In the genomic region with DNA sequence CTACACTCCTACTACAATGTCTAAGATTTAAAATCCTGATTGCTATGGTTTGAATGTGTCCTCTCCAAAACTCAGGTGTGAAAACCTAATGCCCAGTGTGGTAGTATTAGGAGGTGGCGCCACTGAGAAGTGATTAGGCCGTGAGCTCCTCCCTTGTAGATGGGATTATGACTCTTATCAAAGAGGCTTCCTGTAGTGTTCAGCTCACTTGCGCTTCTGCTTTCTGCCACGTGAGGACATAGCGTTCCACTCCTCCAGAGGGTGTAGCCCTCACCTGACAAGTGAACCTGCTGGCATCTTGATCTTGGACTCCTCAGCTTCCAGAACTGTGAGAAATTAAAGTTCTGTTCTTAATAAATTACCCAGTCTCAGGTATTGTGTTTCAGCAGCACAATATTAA, we compare ENCODE assay signal across 8 cellular contexts. TPM values are rescaled to one million over a fixed set of nuclear protein-coding genes. Genes with fewer than 3 reads are reported as not detected.
DNase-seq lines count a peak whose midpoint lies in the region; ATAC-seq and TF ChIP-seq lines count a peak whose summit lies in the region.

No MANE protein-coding gene starts in this region.

- no peak overlapping the region for H3K27ac ChIP-seq in CD8-positive, alpha-beta T cell (ENCODE audit: low read depth, low read length)
- no peak overlapping the region for H3K27ac ChIP-seq in Peyer's patch
- no peak overlapping the region for H3K27ac ChIP-seq in suprapubic skin
- H3K27ac ChIP-seq in psoas muscle, result no peak overlapping the region

- H3K27me3 Mint-ChIP-seq in CD8-positive, alpha-beta T cell (ENCODE audit: low read depth), result no peaks in the 10 kb centered on the region
- peaks cover 17% of the 10 kb centered on the region for H3K27me3 Mint-ChIP-seq in activated T-helper 2 cell treated with anti-CD3 and anti-CD28 coated beads, Interferon-gamma antibody, Interleukin-2, Interleukin-4, amounts not matched to agents 10 μg/mL and 5 μg/mL and 100 μg/mL, durations not matched to agents 14 hours and 24 hours and 36 hours (ENCODE audit: low read depth)

- POLR2A ChIA-PET in CD8-positive, alpha-beta T cell (lab: Charles Lee), result interaction anchor here (1.0 to 1.3 kb wide), 2 partner anchors 53 to 115 kb away, joined by 3 to 5 read pairs; no protein-coding TSS in a partner anchor

- peaks cover 6% of the 10 kb centered on the region for H3K4me1 Mint-ChIP-seq in CD8-positive, alpha-beta T cell (ENCODE audit: low read depth)
- H3K4me1 Mint-ChIP-seq in activated T-helper 2 cell treated with anti-CD3 and anti-CD28 coated beads, Interferon-gamma antibody, Interleukin-2, Interleukin-4, amounts not matched to agents 10 μg/mL and 5 μg/mL and 100 μg/mL, durations not matched to agents 14 hours and 24 hours and 36 hours (ENCODE audit: low read depth), result no peaks in the 10 kb centered on the region

- TF ChIP-seq POLR2A in Peyer's patch (IDR thresholded peaks at IDR 0.05) (no peak), suprapubic skin (IDR thresholded peaks at IDR 0.05) (no peak)

- ATAC-seq in CD8-positive, alpha-beta T cell, result peak; percentile 82
- peak; percentile 85 for ATAC-seq in GM21619 (IDR thresholded peaks at IDR 0.05; ENCODE audit: unreplicated experiment)
- ATAC-seq in psoas muscle, result no peak

- H3K9me3 Mint-ChIP-seq in CD8-positive, alpha-beta T cell, result no peaks in the 10 kb centered on the region
- H3K9me3 Mint-ChIP-seq in activated T-helper 2 cell treated with anti-CD3 and anti-CD28 coated beads, Interferon-gamma antibody, Interleukin-2, Interleukin-4, amounts not matched to agents 10 μg/mL and 5 μg/mL and 100 μg/mL, durations not matched to agents 14 hours and 24 hours and 36 hours, result no peaks in the 10 kb centered on the region

- no peaks in the 10 kb centered on the region for H3K36me3 Mint-ChIP-seq in CD8-positive, alpha-beta T cell
- H3K36me3 Mint-ChIP-seq in activated T-helper 2 cell treated with anti-CD3 and anti-CD28 coated beads, Interferon-gamma antibody, Interleukin-2, Interleukin-4, amounts not matched to agents 10 μg/mL and 5 μg/mL and 100 μg/mL, durations not matched to agents 14 hours and 24 hours and 36 hours (ENCODE audit: low read depth), result no peaks in the 10 kb centered on the region

- 21% methylated on average over 5 of the region's 5 CpGs for WGBS in suprapubic skin
- 30 to 34% (median 32%) methylated on average over 5 of the region's 5 CpGs for WGBS in psoas muscle, 3 donors

- H3K27ac Mint-ChIP-seq in CD8-positive, alpha-beta T cell, result no peak overlapping the region
- H3K27ac Mint-ChIP-seq in activated T-helper 2 cell treated with anti-CD3 and anti-CD28 coated beads, Interferon-gamma antibody, Interleukin-2, Interleukin-4, amounts not matched to agents 10 μg/mL and 5 μg/mL and 100 μg/mL, durations not matched to agents 14 hours and 24 hours and 36 hours, result no peak overlapping the region

- no peak for TF ChIP-seq EP300 in suprapubic skin (IDR thresholded peaks at IDR 0.05)

- DNase-seq in CD8-positive, alpha-beta T cell, result peak in 6 of 7 experiments; percentile 1 to 49 (median 14)
- peak; percentile 63 to 91 (median 77) for DNase-seq in Peyer's patch
- no peak for DNase-seq in epithelial cell of proximal tubule (ENCODE audit: low read depth)
- DNase-seq in suprapubic skin (ENCODE audit: low spot score in 2 of 2), result no peak
- no peak for DNase-seq in psoas muscle
- no peak for DNase-seq in GM03348 (ENCODE audit: low spot score)
- DNase-seq in activated T-helper 2 cell treated with anti-CD3 and anti-CD28 coated beads, Interferon-gamma antibody, Interleukin-2, Interleukin-4, amounts not matched to agents 10 μg/mL and 5 μg/mL and 100 μg/mL, durations not matched to agents 14 hours and 24 hours and 36 hours (ENCODE audit: low spot score), result no peak

- CTCF ChIA-PET in CD8-positive, alpha-beta T cell (lab: Charles Lee), result interaction anchor here (0.6 to 2.9 kb wide), 8 partner anchors 9 to 156 kb away, joined by 3 to 19 read pairs (median 4); no protein-coding TSS in a partner anchor

- H3K4me3 ChIP-seq in CD8-positive, alpha-beta T cell (ENCODE audit: low read depth, low read length), result no peak overlapping the region
- H3K4me3 ChIP-seq in Peyer's patch (no peak overlapping the region), epithelial cell of proximal tubule (ENCODE audit: low read depth, low read length) (no peak overlapping the region), suprapubic skin (no peak overlapping the region), psoas muscle (no peak overlapping the region)

- H3K36me3 ChIP-seq in CD8-positive, alpha-beta T cell (ENCODE audit: insufficient read depth, low read length), result no peaks in the 10 kb centered on the region
- H3K36me3 ChIP-seq in Peyer's patch (no peaks in the 10 kb centered on the region), suprapubic skin (no peaks in the 10 kb centered on the region), psoas muscle (ENCODE audit: insufficient read depth in 1 of 2, low read depth in 1 of 2) (no peaks in the 10 kb centered on the region)

- H3K9me3 ChIP-seq in CD8-positive, alpha-beta T cell (ENCODE audit: low read length), result no peaks in the 10 kb centered on the region
- no peaks in the 10 kb centered on the region for H3K9me3 ChIP-seq in Peyer's patch
- no peaks in the 10 kb centered on the region for H3K9me3 ChIP-seq in suprapubic skin
- peaks cover 4% of the 10 kb centered on the region for H3K9me3 ChIP-seq in psoas muscle

- no peak overlapping the region for H3K4me3 Mint-ChIP-seq in CD8-positive, alpha-beta T cell
- no peak overlapping the region for H3K4me3 Mint-ChIP-seq in activated T-helper 2 cell treated with anti-CD3 and anti-CD28 coated beads, Interferon-gamma antibody, Interleukin-2, Interleukin-4, amounts not matched to agents 10 μg/mL and 5 μg/mL and 100 μg/mL, durations not matched to agents 14 hours and 24 hours and 36 hours (ENCODE audit: low read depth)

- no peaks in the 10 kb centered on the region for H3K27me3 ChIP-seq in CD8-positive, alpha-beta T cell (ENCODE audit: insufficient read depth, low read length)
- H3K27me3 ChIP-seq in Peyer's patch, result no peaks in the 10 kb centered on the region
- H3K27me3 ChIP-seq in suprapubic skin, result no peaks in the 10 kb centered on the region
- no peaks in the 10 kb centered on the region for H3K27me3 ChIP-seq in psoas muscle (ENCODE audit: insufficient read depth in 3 of 3, low read length in 2 of 3)

- intact Hi-C loops in CD8-positive, alpha-beta T cell (cut with DNase I, micrococcal nuclease), result loop anchor here in 1 of 2 experiments (1.0 kb wide), 1 partner anchor 115 kb away; no protein-coding TSS in a partner anchor
- intact Hi-C loops in psoas muscle (cut with DNase I), result no loop called here
- intact Hi-C loops in activated T-helper 2 cell treated with anti-CD3 and anti-CD28 coated beads, Interferon-gamma antibody, Interleukin-2, Interleukin-4, amounts not matched to agents 10 μg/mL and 5 μg/mL and 100 μg/mL, durations not matched to agents 14 hours and 24 hours and 36 hours (cut with micrococcal nuclease), result no loop called here

- TF ChIP-seq CTCF in CD8-positive, alpha-beta T cell (IDR thresholded peaks at IDR 0.05), result no peak
- TF ChIP-seq CTCF in Peyer's patch (IDR thresholded peaks at IDR 0.05) (peak in 5 of 6 experiments; percentile 24 to 62 (median 57)), epithelial cell of proximal tubule (conservative IDR thresholded peaks at IDR 0.05; ENCODE audit: low read depth, low read length) (peak; percentile 33), suprapubic skin (IDR thresholded peaks at IDR 0.05) (peak in 1 of 2 donors; percentile 20), psoas muscle (IDR thresholded peaks at IDR 0.05) (no peak)

- no peaks in the 10 kb centered on the region for H3K4me1 ChIP-seq in CD8-positive, alpha-beta T cell (ENCODE audit: insufficient read depth, low read length)
- H3K4me1 ChIP-seq in Peyer's patch (no peaks in the 10 kb centered on the region), suprapubic skin (no peaks in the 10 kb centered on the region), psoas muscle (no peaks in the 10 kb centered on the region)

RNA-seq across cellular contexts. Expression of a gene that starts 33.0 kb away (rescaled TPM):
- total RNA-seq in CD8-positive, alpha-beta T cell, result 10 to 100 TPM; 41.9 to 45.5 TPM
- total RNA-seq in Peyer's patch (10 to 100 TPM; 10.7 to 35.5 (median 15.3) TPM), epithelial cell of proximal tubule (1.7 and 5.2 TPM in 2 replicates), suprapubic skin (10 to 100 TPM in 3 of 4 donors, 1 to 10 TPM in 1; 7.7 to 25.9 (median 14.8) TPM), psoas muscle (under 1 TPM; 0.15 to 0.62 (median 0.21) TPM)
- under 1 TPM; 0.07 to 0.31 (median 0.12) TPM for polyA plus RNA-seq in psoas muscle
- 2.8 and 2.9 TPM in 2 replicates for total RNA-seq in activated T-helper 2 cell treated with anti-CD3 and anti-CD28 coated beads, Interferon-gamma antibody, Interleukin-2, Interleukin-4, amounts not matched to agents 10 μg/mL and 5 μg/mL and 100 μg/mL, durations not matched to agents 14 hours and 24 hours and 36 hours

RNA-seq across cellular contexts. Expression of a gene that starts 49.3 kb away (rescaled TPM):
- 100 to 1,000 TPM; 141 to 147 TPM for total RNA-seq in CD8-positive, alpha-beta T cell
- total RNA-seq in Peyer's patch (100 to 1,000 TPM in 3 of 4 donors, 10 to 100 TPM in 1; 84.3 to 166 (median 107) TPM), epithelial cell of proximal tubule (107 and 181 TPM in 2 replicates), suprapubic skin (100 to 1,000 TPM; 181 to 234 (median 209) TPM), psoas muscle (10 to 100 TPM; 60.9 to 98.8 (median 81.8) TPM)
- polyA plus RNA-seq in psoas muscle, result 100 to 1,000 TPM; 101 to 132 (median 102) TPM
- 45.2 and 48.1 TPM in 2 replicates for total RNA-seq in activated T-helper 2 cell treated with anti-CD3 and anti-CD28 coated beads, Interferon-gamma antibody, Interleukin-2, Interleukin-4, amounts not matched to agents 10 μg/mL and 5 μg/mL and 100 μg/mL, durations not matched to agents 14 hours and 24 hours and 36 hours

Comparison
In these comparisons a context has a peak if more than half of its experiments do, and no peak if none do; other contexts are left out.
1. ATAC-seq: peak in CD8-positive, alpha-beta T cell (single experiment) and GM21619 (single experiment); none in psoas muscle (0 of 4).
2. DNase-seq: peak in CD8-positive, alpha-beta T cell (6 of 7) and Peyer's patch (3 of 3); none in epithelial cell of proximal tubule (single experiment), suprapubic skin (0 of 2), psoas muscle (0 of 2), GM03348 (single experiment) and activated T-helper 2 cell treated with anti-CD3 and anti-CD28 coated beads, Interferon-gamma antibody, Interleukin-2, Interleukin-4, amounts not matched to agents 10 μg/mL and 5 μg/mL and 100 μg/mL, durations not matched to agents 14 hours and 24 hours and 36 hours (single experiment).
3. CTCF ChIP-seq: peak in Peyer's patch (5 of 6) and epithelial cell of proximal tubule (single experiment); none in CD8-positive, alpha-beta T cell (single experiment) and psoas muscle (single experiment).